1 cellular context compared by ENCODE assay signal in the genomic region with DNA sequence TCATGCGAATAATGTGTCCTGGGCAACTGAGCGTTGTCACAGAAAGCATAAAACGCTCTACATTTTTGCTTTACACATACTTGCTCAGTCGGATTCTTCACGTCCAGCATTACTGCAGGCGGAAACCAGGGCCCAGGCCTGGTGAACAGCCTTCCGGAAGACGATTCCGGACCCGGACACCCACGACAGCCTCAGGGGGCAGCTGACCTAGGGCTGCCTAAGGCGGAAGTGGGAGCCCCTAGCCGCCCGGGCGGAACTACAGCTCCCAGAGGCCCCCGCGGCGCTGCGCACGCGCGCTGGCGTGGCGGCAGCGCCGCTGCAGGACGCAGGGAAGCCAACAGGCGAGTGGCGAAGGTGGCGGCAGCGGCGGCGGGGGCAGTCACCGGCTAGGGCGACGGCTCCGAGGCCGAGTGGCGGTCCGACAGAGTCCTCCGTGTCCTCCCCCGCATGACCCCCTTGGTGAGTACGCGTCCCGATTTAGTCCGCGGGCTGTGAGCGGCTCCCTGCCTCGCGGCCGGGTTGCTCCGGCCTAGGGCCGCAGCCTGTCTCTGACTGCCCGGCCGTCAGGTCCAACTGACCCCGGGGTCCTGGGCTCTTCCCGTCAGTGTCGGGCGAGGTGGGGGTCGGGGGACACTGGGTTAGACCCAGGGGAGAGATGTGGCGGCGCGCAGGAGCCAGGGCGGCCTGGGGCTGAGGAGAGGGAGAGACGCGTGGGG.
A peak's percentile ranks its signal among the peaks of the same experiment; 100 is the strongest.
TF ChIP-seq lines count a peak whose summit lies in the region.

A gene with protein sequence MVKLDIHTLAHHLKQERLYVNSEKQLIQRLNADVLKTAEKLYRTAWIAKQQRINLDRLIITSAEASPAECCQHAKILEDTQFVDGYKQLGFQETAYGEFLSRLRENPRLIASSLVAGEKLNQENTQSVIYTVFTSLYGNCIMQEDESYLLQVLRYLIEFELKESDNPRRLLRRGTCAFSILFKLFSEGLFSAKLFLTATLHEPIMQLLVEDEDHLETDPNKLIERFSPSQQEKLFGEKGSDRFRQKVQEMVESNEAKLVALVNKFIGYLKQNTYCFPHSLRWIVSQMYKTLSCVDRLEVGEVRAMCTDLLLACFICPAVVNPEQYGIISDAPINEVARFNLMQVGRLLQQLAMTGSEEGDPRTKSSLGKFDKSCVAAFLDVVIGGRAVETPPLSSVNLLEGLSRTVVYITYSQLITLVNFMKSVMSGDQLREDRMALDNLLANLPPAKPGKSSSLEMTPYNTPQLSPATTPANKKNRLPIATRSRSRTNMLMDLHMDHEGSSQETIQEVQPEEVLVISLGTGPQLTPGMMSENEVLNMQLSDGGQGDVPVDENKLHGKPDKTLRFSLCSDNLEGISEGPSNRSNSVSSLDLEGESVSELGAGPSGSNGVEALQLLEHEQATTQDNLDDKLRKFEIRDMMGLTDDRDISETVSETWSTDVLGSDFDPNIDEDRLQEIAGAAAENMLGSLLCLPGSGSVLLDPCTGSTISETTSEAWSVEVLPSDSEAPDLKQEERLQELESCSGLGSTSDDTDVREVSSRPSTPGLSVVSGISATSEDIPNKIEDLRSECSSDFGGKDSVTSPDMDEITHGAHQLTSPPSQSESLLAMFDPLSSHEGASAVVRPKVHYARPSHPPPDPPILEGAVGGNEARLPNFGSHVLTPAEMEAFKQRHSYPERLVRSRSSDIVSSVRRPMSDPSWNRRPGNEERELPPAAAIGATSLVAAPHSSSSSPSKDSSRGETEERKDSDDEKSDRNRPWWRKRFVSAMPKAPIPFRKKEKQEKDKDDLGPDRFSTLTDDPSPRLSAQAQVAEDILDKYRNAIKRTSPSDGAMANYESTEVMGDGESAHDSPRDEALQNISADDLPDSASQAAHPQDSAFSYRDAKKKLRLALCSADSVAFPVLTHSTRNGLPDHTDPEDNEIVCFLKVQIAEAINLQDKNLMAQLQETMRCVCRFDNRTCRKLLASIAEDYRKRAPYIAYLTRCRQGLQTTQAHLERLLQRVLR (N-terminal part only) (plus strand): TSS at position 326 of the 716 bp plus-strand sequence. CDS start 37,096 bp downstream, outside the sequence.

TF ChIP-seq in IMR-90, 13 proteins besides CTCF, POLR2A, EP300 and RAD21:
- TF ChIP-seq MAZ (IDR thresholded peaks at IDR 0.05; ENCODE audit: borderline replicate concordance, low read depth, low read length) (0 out of 2 replicates have a peak, but pooled peaks have one; percentile 7), CHD1 (IDR thresholded peaks at IDR 0.05; ENCODE audit: low read depth, low read length) (no peak), MXI1 (IDR thresholded peaks at IDR 0.05; ENCODE audit: borderline replicate concordance, low read depth, low read length) (no peak), NFE2L2 (IDR thresholded peaks at IDR 0.05; ENCODE audit: low read depth, low read length) (no peak), BHLHE40 (IDR thresholded peaks at IDR 0.05; ENCODE audit: low read depth, low read length) (no peak)
- TF ChIP-seq, protein P1, sequence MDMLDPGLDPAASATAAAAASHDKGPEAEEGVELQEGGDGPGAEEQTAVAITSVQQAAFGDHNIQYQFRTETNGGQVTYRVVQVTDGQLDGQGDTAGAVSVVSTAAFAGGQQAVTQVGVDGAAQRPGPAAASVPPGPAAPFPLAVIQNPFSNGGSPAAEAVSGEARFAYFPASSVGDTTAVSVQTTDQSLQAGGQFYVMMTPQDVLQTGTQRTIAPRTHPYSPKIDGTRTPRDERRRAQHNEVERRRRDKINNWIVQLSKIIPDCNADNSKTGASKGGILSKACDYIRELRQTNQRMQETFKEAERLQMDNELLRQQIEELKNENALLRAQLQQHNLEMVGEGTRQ (IDR thresholded peaks at IDR 0.05; ENCODE audit: low read depth, low read length): peak; percentile 36; the same call in 1 of the 2 replicates
- TF ChIP-seq, protein P2, sequence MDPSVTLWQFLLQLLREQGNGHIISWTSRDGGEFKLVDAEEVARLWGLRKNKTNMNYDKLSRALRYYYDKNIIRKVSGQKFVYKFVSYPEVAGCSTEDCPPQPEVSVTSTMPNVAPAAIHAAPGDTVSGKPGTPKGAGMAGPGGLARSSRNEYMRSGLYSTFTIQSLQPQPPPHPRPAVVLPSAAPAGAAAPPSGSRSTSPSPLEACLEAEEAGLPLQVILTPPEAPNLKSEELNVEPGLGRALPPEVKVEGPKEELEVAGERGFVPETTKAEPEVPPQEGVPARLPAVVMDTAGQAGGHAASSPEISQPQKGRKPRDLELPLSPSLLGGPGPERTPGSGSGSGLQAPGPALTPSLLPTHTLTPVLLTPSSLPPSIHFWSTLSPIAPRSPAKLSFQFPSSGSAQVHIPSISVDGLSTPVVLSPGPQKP (IDR thresholded peaks at IDR 0.05; ENCODE audit: borderline replicate concordance, low read depth, low read length): no peak
